18 cellular contexts compared by ENCODE assay signal in genomic region chr2:222167762-222168161, GRCh38.
DNase-seq lines count a peak whose midpoint lies in the region; ATAC-seq and TF ChIP-seq lines count a peak whose summit lies in the region.
"Had no signal": no experiment of that assay in that cellular context is flagged by ENCODE, and none has a peak within 500 bp of the region (broad histone marks: within the 10 kb centered on the region; RNA-seq: fewer than 3 reads in every experiment).

No MANE protein-coding gene starts in this region.

- H3K27ac ChIP-seq in cardiac muscle cell (peak overlapping the region; percentile 37), left ventricle myocardium inferior (replicated peaks) (no peak overlapping the region), HCT116 (ENCODE audit: low read depth, low read length) (no peak overlapping the region), MM.1S (ENCODE audit: low read length) (no peak overlapping the region)
- H3K27ac ChIP-seq: BLaER1 treated with 17β-estradiol and CSF1 and Interleukin-3, amounts not matched to agents 10 nM and 100 nM; C4-2B had no signal

- no peaks in the 10 kb centered on the region for H3K27me3 ChIP-seq in cardiac muscle cell
- no peaks in the 10 kb centered on the region for H3K27me3 ChIP-seq in left ventricle myocardium inferior (ENCODE audit: low read depth)
- peaks cover 50% of the 10 kb centered on the region for H3K27me3 ChIP-seq in HCT116 (ENCODE audit: insufficient read depth, low read length)
- H3K27me3 ChIP-seq in BE2C: no peaks in the 10 kb centered on the region; the same call in 1 of the 2 replicates
- H3K27me3 ChIP-seq in MM.1S (replicated peaks; ENCODE audit: insufficient read depth, low read length): no peaks in the 10 kb centered on the region
- H3K27me3 ChIP-seq: BLaER1 treated with 17β-estradiol and CSF1 and Interleukin-3, amounts not matched to agents 10 nM and 100 nM had no signal

- BruUV-seq in HCT116 (replicated peaks; lab: Mats Ljungman, UMichigan): no TSS peak

- no peak for DNase-seq in cardiac muscle cell (ENCODE audit: low read depth in 1 of 2, low spot score in 1 of 2)
- DNase-seq in left ventricle myocardium inferior: no peak
- DNase-seq in HCT116 (ENCODE audit: low read depth, low spot score): no peak
- peak; percentile 21 for DNase-seq in HT-29 (ENCODE audit: low spot score)
- DNase-seq in neural crest cell (ENCODE audit: low read depth, low spot score): no peak
- DNase-seq in BE2C: no peak
- no peak for DNase-seq in NCI-H1436 treated with DMSO at 0.1 percent for 48 hours (lab: John Stamatoyannopoulos, UW)
- DNase-seq in MM.1S: no peak
- DNase-seq: 8988T; ACHN; Caco-2; Calu3; CD4-positive, alpha-beta T cell; CD8-positive, alpha-beta T cell; DMS79 treated with DMSO at 0.1 percent for 48 hours; GF-D8 had no signal

- intact Hi-C loops in left ventricle myocardium inferior (cut with micrococcal nuclease): no loop called here
- intact Hi-C loops in HCT116 (cut with micrococcal nuclease): no loop called here

- peaks cover 21% of the 10 kb centered on the region for H3K4me1 Mint-ChIP-seq in neural crest cell

- CTCF ChIA-PET in HCT116 (lab: Charles Lee): no interaction called here

- peaks cover 21% of the 10 kb centered on the region for H3K4me1 ChIP-seq in cardiac muscle cell (ENCODE audit: low read depth)
- no peaks in the 10 kb centered on the region for H3K4me1 ChIP-seq in left ventricle myocardium inferior
- H3K4me1 ChIP-seq in HCT116 (ENCODE audit: control insufficient read depth in 1 of 2, insufficient read depth in 2 of 2, low read length in 2 of 2): no peaks in the 10 kb centered on the region
- H3K4me1 ChIP-seq in BE2C: no peaks in the 10 kb centered on the region
- no peaks in the 10 kb centered on the region for H3K4me1 ChIP-seq in MM.1S (ENCODE audit: low read length)
- H3K4me1 ChIP-seq: Caco-2 had no signal

- H3K9ac ChIP-seq in HCT116 (ENCODE audit: low read length) (no peak overlapping the region), MM.1S (ENCODE audit: low read length) (no peak overlapping the region)
- H3K9ac ChIP-seq: BLaER1 treated with 17β-estradiol and CSF1 and Interleukin-3, amounts not matched to agents 10 nM and 100 nM had no signal

- no peak for TF ChIP-seq RAD21 in HCT116 (IDR thresholded peaks at IDR 0.05; ENCODE audit: low read depth)

- ATAC-seq in HCT116: peak; percentile 78
- ATAC-seq: CD8-positive, alpha-beta T cell had no signal

- POLR2A ChIA-PET in HCT116 (lab: Charles Lee): no interaction called here

- TF ChIP-seq CTCF in cardiac muscle cell (IDR thresholded peaks at IDR 0.05; ENCODE audit: low read depth, low read length): no peak
- TF ChIP-seq CTCF in left ventricle myocardium inferior (IDR thresholded peaks at IDR 0.05; ENCODE audit: borderline replicate concordance): no peak
- TF ChIP-seq CTCF in HCT116 (IDR thresholded peaks at IDR 0.05 in 2 of 3, conservative IDR thresholded peaks at IDR 0.05 in 1 of 3; ENCODE audit: borderline replicate concordance in 1 of 3, insufficient read depth in 1 of 3, low read depth in 2 of 3, low read length in 2 of 3): peak in 2 of 3 experiments; percentile 7 to 53; a peak in 1 of 6 replicates
- no peak for TF ChIP-seq CTCF in neural crest cell (conservative IDR thresholded peaks at IDR 0.05)
- TF ChIP-seq CTCF in BE2C (IDR thresholded peaks at IDR 0.05; ENCODE audit: low read depth, low read length): no peak
- TF ChIP-seq CTCF in MM.1S (IDR thresholded peaks at IDR 0.05; ENCODE audit: low read length): no peak

- RAD21 ChIA-PET in HCT116 (lab: Charles Lee; ENCODE audit: low non-redundant PET in 1 of 2, low total read pairs in 2 of 2, uncharacterized antibody in 2 of 2, unreplicated experiment in 2 of 2): no interaction called here

- peaks cover 3% of the 10 kb centered on the region for H3K27me3 Mint-ChIP-seq in neural crest cell (ENCODE audit: low read depth)
- H3K27me3 Mint-ChIP-seq: CD4-positive, alpha-beta T cell had no signal

- H3K36me3 ChIP-seq in cardiac muscle cell (no peaks in the 10 kb centered on the region), left ventricle myocardium inferior (no peaks in the 10 kb centered on the region), HCT116 (ENCODE audit: control insufficient read depth in 1 of 2, insufficient read depth in 2 of 2, low read length in 2 of 2) (no peaks in the 10 kb centered on the region), BE2C (no peaks in the 10 kb centered on the region), MM.1S (replicated peaks; ENCODE audit: insufficient read depth, low read length) (no peaks in the 10 kb centered on the region)
- H3K36me3 ChIP-seq: BLaER1 treated with 17β-estradiol and CSF1 and Interleukin-3, amounts not matched to agents 10 nM and 100 nM had no signal

- H3K4me3 Mint-ChIP-seq in neural crest cell: no peak overlapping the region
- H3K4me3 Mint-ChIP-seq: CD4-positive, alpha-beta T cell; CD8-positive, alpha-beta T cell had no signal

- H3K79me2 ChIP-seq in HCT116 (ENCODE audit: insufficient read depth, low read length) (no peaks in the 10 kb centered on the region), MM.1S (ENCODE audit: low read length) (no peaks in the 10 kb centered on the region)

- H3K9me2 ChIP-seq in HCT116 (ENCODE audit: insufficient read depth) (no peaks in the 10 kb centered on the region), MM.1S (replicated peaks; ENCODE audit: insufficient read depth, low read length) (no peaks in the 10 kb centered on the region)

- no peaks in the 10 kb centered on the region for H3F3A ChIP-seq in MM.1S (ENCODE audit: insufficient read depth, low read length)

- no peaks in the 10 kb centered on the region for H4K20me1 ChIP-seq in HCT116 (ENCODE audit: insufficient read depth)
- H4K20me1 ChIP-seq in MM.1S (ENCODE audit: insufficient read depth, low read length): no peaks in the 10 kb centered on the region
- H4K20me1 ChIP-seq: BLaER1 treated with 17β-estradiol and CSF1 and Interleukin-3, amounts not matched to agents 10 nM and 100 nM had no signal

- no peak overlapping the region for H3K4me2 ChIP-seq in HCT116 (ENCODE audit: low read length)
- no peak overlapping the region for H3K4me2 ChIP-seq in MM.1S (ENCODE audit: low read depth, low read length)
- H3K4me2 ChIP-seq: BLaER1 treated with 17β-estradiol and CSF1 and Interleukin-3, amounts not matched to agents 10 nM and 100 nM had no signal

- H2AFZ ChIP-seq in HCT116 (ENCODE audit: low read depth, low read length, poor library complexity, severe bottlenecking) (no peak overlapping the region), MM.1S (ENCODE audit: low read length) (no peak overlapping the region)

- H3K9me3 ChIP-seq in cardiac muscle cell (ENCODE audit: low read depth) (no peaks in the 10 kb centered on the region), left ventricle myocardium inferior (replicated peaks) (no peaks in the 10 kb centered on the region), HCT116 (ENCODE audit: control insufficient read depth in 1 of 2, insufficient read depth in 1 of 2, low read depth in 1 of 2, low read length in 2 of 2) (no peaks in the 10 kb centered on the region), BE2C (no peaks in the 10 kb centered on the region), MM.1S (replicated peaks; ENCODE audit: insufficient read depth, low read length) (no peaks in the 10 kb centered on the region)
- H3K9me3 ChIP-seq: Caco-2 had no signal

- H3K36me3 Mint-ChIP-seq in neural crest cell (ENCODE audit: low read depth): peaks cover 17% of the 10 kb centered on the region
- H3K36me3 Mint-ChIP-seq: CD8-positive, alpha-beta T cell had no signal

- peaks cover 4% of the 10 kb centered on the region for H3K9me3 Mint-ChIP-seq in neural crest cell
- H3K9me3 Mint-ChIP-seq: CD8-positive, alpha-beta T cell had no signal

- no peak for TF ChIP-seq POLR2A in HCT116 (IDR thresholded peaks at IDR 0.05; ENCODE audit: borderline replicate concordance, extremely low read depth, insufficient read depth, insufficient read length)

- H3K4me3 ChIP-seq in cardiac muscle cell (no peak overlapping the region), left ventricle myocardium inferior (no peak overlapping the region), HCT116 (replicated peaks in 1 of 2; ENCODE audit: low read depth in 1 of 2, low read length in 2 of 2) (no peak overlapping the region), BE2C (ENCODE audit: low read depth, low read length) (no peak overlapping the region), MM.1S (ENCODE audit: low read length) (no peak overlapping the region)
- H3K4me3 ChIP-seq: BLaER1 treated with 17β-estradiol and CSF1 and Interleukin-3, amounts not matched to agents 10 nM and 100 nM had no signal

- peak overlapping the region; percentile 31 for H3K27ac Mint-ChIP-seq in neural crest cell (ENCODE audit: unreplicated experiment)
- H3K27ac Mint-ChIP-seq: CD4-positive, alpha-beta T cell; CD8-positive, alpha-beta T cell had no signal

TF ChIP-seq in HCT116, 20 proteins besides CTCF, POLR2A, EP300 and RAD21 (continues in another document):
- TF ChIP-seq CBX3 (IDR thresholded peaks at IDR 0.05; ENCODE audit: low read depth) (no peak), REST (IDR thresholded peaks at IDR 0.05; ENCODE audit: low read depth) (no peak), YY1 (IDR thresholded peaks at IDR 0.05; ENCODE audit: extremely low read depth, insufficient replicate concordance, low read depth, low read length) (no peak), ZNF274 (IDR thresholded peaks at IDR 0.05; ENCODE audit: low read depth, low read length) (no peak), SIN3A (IDR thresholded peaks at IDR 0.05; ENCODE audit: low read depth) (no peak)

Comparison
In these comparisons a context has a peak if more than half of its experiments do, and no peak if none do; other contexts are left out.
1. CTCF ChIP-seq: peak in HCT116 (2 of 3); none in cardiac muscle cell (single experiment), left ventricle myocardium inferior (single experiment), neural crest cell (single experiment), BE2C (single experiment) and MM.1S (single experiment).